15 cellular contexts compared by ENCODE assay signal in genomic region chr9:68762570-68762969, GRCh38.
"Had no signal": no experiment of that assay in that cellular context is flagged by ENCODE, and none has a peak within 500 bp of the region (broad histone marks: within the 10 kb centered on the region; RNA-seq: fewer than 3 reads in every experiment).

No MANE protein-coding gene starts in this region.

- ATAC-seq: activated CD8-positive, alpha-beta T cell treated with anti-CD3 and anti-CD28 coated beads for 36 hours; left cardiac atrium had no signal

- H3K27me3 ChIP-seq: ascending aorta, dorsolateral prefrontal cortex, esophagus muscularis mucosa had no signal

- DNase-seq: activated CD4-positive, alpha-beta T cell treated with anti-CD3 and anti-CD28 coated beads for 4 hours; activated CD8-positive, alpha-beta memory T cell treated with anti-CD3 and anti-CD28 coated beads, Interleukin-2, amount 50 U/mL, for 48 hours; activated CD8-positive, alpha-beta T cell treated with anti-CD3 and anti-CD28 coated beads for 36 hours; dorsolateral prefrontal cortex; left cardiac atrium; midbrain; naive B cell; retina; stimulated activated CD4-positive, alpha-beta T cell treated with anti-CD3 and anti-CD28 coated beads, Interleukin-4, amount 100 ng/mL, for 24 hours had no signal

- H3K27ac ChIP-seq: ascending aorta, esophagus muscularis mucosa had no signal

- H3K4me1 ChIP-seq: ascending aorta, esophagus muscularis mucosa had no signal

- H3K36me3 ChIP-seq: ascending aorta, esophagus muscularis mucosa had no signal

- H3K27ac Mint-ChIP-seq: activated CD8-positive, alpha-beta T cell treated with anti-CD3 and anti-CD28 coated beads for 36 hours; stimulated activated naive CD8-positive, alpha-beta T cell treated with anti-CD3 and anti-CD28 coated beads, Interleukin-15, Interleukin-2, amounts not matched to agents 100 ng/mL and 50 ng/mL, for 24 hours had no signal

- H3K4me3 Mint-ChIP-seq: activated CD8-positive, alpha-beta T cell treated with anti-CD3 and anti-CD28 coated beads for 36 hours; stimulated activated naive CD8-positive, alpha-beta T cell treated with anti-CD3 and anti-CD28 coated beads, Interleukin-15, Interleukin-2, amounts not matched to agents 100 ng/mL and 50 ng/mL, for 24 hours had no signal

- H3K27me3 Mint-ChIP-seq: naive B cell had no signal

- FAIRE-seq: bronchial epithelial cell, endometrium had no signal

- H3K9me3 ChIP-seq: ascending aorta had no signal

- H3K4me3 ChIP-seq: ascending aorta, dorsolateral prefrontal cortex, esophagus muscularis mucosa, lung had no signal
